In genomic region chr10:70500812-70501301, GRCh38 we compare ENCODE assay signal across 2 cellular contexts.
A peak's percentile ranks its signal among the peaks of the same experiment; 100 is the strongest.
TF ChIP-seq lines count a peak whose summit lies in the region.

No MANE protein-coding gene starts in this region.

TF ChIP-seq in H1, 55 proteins besides CTCF, POLR2A, EP300 and RAD21:
- TF ChIP-seq TEAD4 (IDR thresholded peaks at IDR 0.05; ENCODE audit: low read depth, low read length) (no peak), SP2 (IDR thresholded peaks at IDR 0.05; ENCODE audit: low read length) (no peak), EZH2 (IDR thresholded peaks at IDR 0.05; ENCODE audit: low read depth, low read length, severe bottlenecking) (no peak), ATF2 (IDR thresholded peaks at IDR 0.05; ENCODE audit: low read length) (no peak), BRCA1 (IDR thresholded peaks at IDR 0.05; ENCODE audit: low read depth, low read length) (no peak), NANOG (IDR thresholded peaks at IDR 0.05; ENCODE audit: insufficient read depth, low read depth, low read length, poor library complexity, severe bottlenecking) (no peak), KDM4A (IDR thresholded peaks at IDR 0.05; ENCODE audit: low read depth, low read length, severe bottlenecking) (no peak), CTBP2 (IDR thresholded peaks at IDR 0.05; ENCODE audit: borderline replicate concordance, insufficient read depth, insufficient read length, low read length) (no peak), SAP30 (IDR thresholded peaks at IDR 0.05; ENCODE audit: insufficient read depth, insufficient replicate concordance, low read length) (no peak), ATF3 (IDR thresholded peaks at IDR 0.05; ENCODE audit: insufficient read depth, low read depth, low read length) (no peak), RFX5 (IDR thresholded peaks at IDR 0.05; ENCODE audit: borderline replicate concordance, low read depth, low read length) (no peak)

TF ChIP-seq in liver, 16 proteins besides CTCF, POLR2A, EP300 and RAD21:
- TF ChIP-seq HNF4A (conservative IDR thresholded peaks at IDR 0.05) = no peak
- no peak for TF ChIP-seq HNF4G (IDR thresholded peaks at IDR 0.05)
- no peak for TF ChIP-seq GABPA (IDR thresholded peaks at IDR 0.05 in 1 of 2, conservative IDR thresholded peaks at IDR 0.05 in 1 of 2)
- TF ChIP-seq ZBTB33 (IDR thresholded peaks at IDR 0.05) = no peak
- peak; percentile 42 for TF ChIP-seq SP1 (IDR thresholded peaks at IDR 0.05)
- TF ChIP-seq EGR1 (IDR thresholded peaks at IDR 0.05; ENCODE audit: low read depth in 2 of 2) = no peak
- TF ChIP-seq ATF3 (IDR thresholded peaks at IDR 0.05) = no peak
- TF ChIP-seq REST (IDR thresholded peaks at IDR 0.05) = no peak
- peak; percentile 10 to 41 for TF ChIP-seq RXRA (IDR thresholded peaks at IDR 0.05)
- TF ChIP-seq MAX (IDR thresholded peaks at IDR 0.05) = no peak
- peak; percentile 98 for TF ChIP-seq NR2F2 (IDR thresholded peaks at IDR 0.05)
